22 cellular contexts compared by ENCODE assay signal in genomic region chr2:217469203-217469810, GRCh38.
"Had no signal": no experiment of that assay in that cellular context is flagged by ENCODE, and none has a peak within 500 bp of the region (broad histone marks: within the 10 kb centered on the region; RNA-seq: fewer than 3 reads in every experiment).

No MANE protein-coding gene starts in this region.

- H3K36me3 ChIP-seq: SJCRH30 had no signal

- H3K4me2 ChIP-seq: SK-N-SH had no signal

- H3K4me1 ChIP-seq: SJCRH30 had no signal

- H3K27me3 ChIP-seq: SJCRH30 had no signal

- H3K9me3 ChIP-seq: SJCRH30, SK-N-SH had no signal

- ATAC-seq: activated T-helper 17 cell treated with anti-CD3 and anti-CD28 coated beads, Interleukin-2, amount 50 U/mL, for 72 hours; Panc1 had no signal

- H3K4me3 ChIP-seq: SJCRH30 had no signal

- H3K9ac ChIP-seq: SK-N-SH had no signal

- H3K9me2 ChIP-seq: SK-N-SH had no signal

- DNase-seq: activated B cell treated with CpG ODN at 0.5 μM for 24 hours; activated CD4-positive, alpha-beta memory T cell treated with anti-CD3 and anti-CD28 coated beads for 36 hours; activated CD4-positive, alpha-beta T cell treated with anti-CD3 and anti-CD28 coated beads, Interleukin-2, amount 10 ng/mL, durations not matched to agents 7 days and 5 days; activated CD8-positive, alpha-beta memory T cell treated with anti-CD3 and anti-CD28 coated beads for 24 hours; activated gamma-delta T cell; activated naive CD4-positive, alpha-beta T cell treated with anti-CD3 and anti-CD28 coated beads for 36 hours; activated T-cell treated with anti-CD3 and anti-CD28 coated beads, Interleukin-2, amount 50 U/mL, for 48 hours; amygdala; Karpas-422; NCI-H1048; NCI-H1417; NCI-H1930; NCI-H2171; NCI-H2227 treated with DMSO at 0.1 percent for 48 hours; NCI-H526; NCI-H82; Right ventricle myocardium superior; SJCRH30; SK-N-SH had no signal

- H3K27ac ChIP-seq: RWPE1, SJCRH30 had no signal
